In genomic region chr3:115792206-115792955, GRCh38 we compare ENCODE assay signal across 9 cellular contexts.
A peak's percentile ranks its signal among the peaks of the same experiment; 100 is the strongest.
DNase-seq lines count a peak whose midpoint lies in the region; ATAC-seq and TF ChIP-seq lines count a peak whose summit lies in the region.
"Had no signal": no experiment of that assay in that cellular context is flagged by ENCODE, and none has a peak within 500 bp of the region (broad histone marks: within the 10 kb centered on the region; RNA-seq: fewer than 3 reads in every experiment).

No MANE protein-coding gene starts in this region.

- H3K4me2 ChIP-seq in PC-9 = peak overlapping the region; percentile 21

- POLR2A ChIA-PET in PC-9 (lab: Charles Lee; ENCODE audit: unreplicated experiment) = interaction anchor here (0.6 kb wide), 1 partner anchor 1383 kb away, joined by 3 read pairs; no protein-coding TSS in a partner anchor

- peak; percentile 60 for ATAC-seq in GM19438 (IDR thresholded peaks at IDR 0.05; ENCODE audit: low read depth, unreplicated experiment)
- ATAC-seq in effector memory CD8-positive, alpha-beta T cell (replicated peaks) = peak; percentile 96

- peaks cover 50% of the 10 kb centered on the region for H3K4me1 ChIP-seq in ACC112 (ENCODE audit: control insufficient read depth, insufficient read depth, low read length, unreplicated experiment)
- H3K4me1 ChIP-seq in PC-9 (replicated peaks; ENCODE audit: insufficient read depth) = peaks cover 54% of the 10 kb centered on the region

- DNase-seq in PC-9 (peak; percentile 25 to 41), 8988T (no peak), middle frontal gyrus (ENCODE audit: extremely low spot score, low spot score) (no peak), NCI-H187 (lab: John Stamatoyannopoulos, UW) (no peak), DMS 273 treated with DMSO at 0.1 percent for 48 hours (lab: John Stamatoyannopoulos, UW) (no peak)
- DNase-seq in effector memory CD8-positive, alpha-beta T cell = peak; percentile 5 to 24 (median 21)

- H3K4me3 ChIP-seq in ACC112 (ENCODE audit: low read depth, low read length) (no peak overlapping the region), PC-9 (no peak overlapping the region)

- peaks cover 46% of the 10 kb centered on the region for H3F3A ChIP-seq in PC-9 (ENCODE audit: insufficient read depth, low read depth)

- no peaks in the 10 kb centered on the region; the same call in 1 of the 2 replicates for H4K20me1 ChIP-seq in PC-9 (ENCODE audit: insufficient read depth)

- peaks cover 0 to 2% of the 10 kb centered on the region in 2 donors for H3K27me3 Mint-ChIP-seq in effector memory CD8-positive, alpha-beta T cell

- CTCF ChIA-PET in PC-9 (lab: Charles Lee) = no interaction called here

- peaks cover 10 to 12% of the 10 kb centered on the region in 2 donors for H3K4me1 Mint-ChIP-seq in effector memory CD8-positive, alpha-beta T cell (ENCODE audit: low read depth in 2 of 2)

- BruUV-seq in PC-9 (replicated peaks; lab: Mats Ljungman, UMichigan) = no TSS peak

- peak overlapping the region; percentile 29 to 53 for H3K4me3 Mint-ChIP-seq in effector memory CD8-positive, alpha-beta T cell
- H3K4me3 Mint-ChIP-seq: IgD-negative memory B cell had no signal

- H3K9me2 ChIP-seq in PC-9 (ENCODE audit: insufficient read depth) = no peaks in the 10 kb centered on the region

- intact Hi-C loops in PC-9 (cut with micrococcal nuclease; ENCODE audit: unreplicated experiment) = loop anchor here (1.0 to 10.0 kb wide), 2 partner anchors 8 to 1738 kb away; partner anchors contain the start of genes CCDC191 and QTRT2

- no peak overlapping the region for H2AFZ ChIP-seq in ACC112 (ENCODE audit: low read length, unreplicated experiment)
- no peak overlapping the region; the same call in 1 of the 2 replicates for H2AFZ ChIP-seq in PC-9

- TF ChIP-seq CTCF in PC-9 (conservative IDR thresholded peaks at IDR 0.05) = no peak

- H3K79me2 ChIP-seq in ACC112 (ENCODE audit: control insufficient read depth, insufficient read depth, low read length, unreplicated experiment) (no peaks in the 10 kb centered on the region), PC-9 (ENCODE audit: low read depth) (no peaks in the 10 kb centered on the region)

- H3K36me3 ChIP-seq in ACC112 (ENCODE audit: insufficient read depth, low read length) = no peaks in the 10 kb centered on the region
- no peaks in the 10 kb centered on the region for H3K36me3 ChIP-seq in PC-9 (ENCODE audit: low read depth)

- H3K9me3 Mint-ChIP-seq in effector memory CD8-positive, alpha-beta T cell = no peaks in the 10 kb centered on the region
- H3K9me3 Mint-ChIP-seq: IgD-negative memory B cell had no signal

- H3K27me3 ChIP-seq in ACC112 (ENCODE audit: insufficient read depth, low read length) (no peaks in the 10 kb centered on the region), PC-9 (ENCODE audit: insufficient read depth, low read depth) (no peaks in the 10 kb centered on the region)

- H3K27ac ChIP-seq in ACC112 (ENCODE audit: low read depth, low read length) (peak overlapping the region; percentile 79), PC-9 (peak overlapping the region; percentile 75)

- peak overlapping the region; percentile 12 to 59 for H3K27ac Mint-ChIP-seq in effector memory CD8-positive, alpha-beta T cell

- H3K9me3 ChIP-seq in PC-9 (ENCODE audit: insufficient read depth, low read depth) = peaks cover 6% of the 10 kb centered on the region; the same call in 1 of the 2 replicates

- H3K36me3 Mint-ChIP-seq in effector memory CD8-positive, alpha-beta T cell (ENCODE audit: insufficient read depth) = no peaks in the 10 kb centered on the region

Comparison
In these comparisons a context has a peak if more than half of its experiments do, and no peak if none do; other contexts are left out.
1. DNase-seq: peak in PC-9 (2 of 2) and effector memory CD8-positive, alpha-beta T cell (3 of 3); none in 8988T (single experiment), middle frontal gyrus (single experiment), NCI-H187 (0 of 2) and DMS 273 treated with DMSO at 0.1 percent for 48 hours (single experiment).